8 cellular contexts compared by ENCODE assay signal in genomic region chr16:50066482-50067289, GRCh38. TPM values are rescaled to one million over a fixed set of nuclear protein-coding genes. Genes with fewer than 3 reads are reported as not detected.
A peak's percentile ranks its signal among the peaks of the same experiment; 100 is the strongest.
DNase-seq lines count a peak whose midpoint lies in the region; ATAC-seq and TF ChIP-seq lines count a peak whose summit lies in the region.

No MANE protein-coding gene starts in this region.

- TF ChIP-seq CTCF in GM06990 (IDR thresholded peaks at IDR 0.05; ENCODE audit: insufficient read depth, low read length, poor library complexity, severe bottlenecking) (no peak), PC-3 (conservative IDR thresholded peaks at IDR 0.05; ENCODE audit: low read depth, low read length) (no peak)

- peaks cover 5% of the 10 kb centered on the region for H3K36me3 ChIP-seq in GM06990 (ENCODE audit: control insufficient read depth, insufficient read depth, low read length)
- H3K36me3 ChIP-seq in PC-3 (ENCODE audit: low read depth, low read length) = peaks cover 7% of the 10 kb centered on the region

- peak overlapping the region; percentile 92 for H3K9ac ChIP-seq in PC-3 (ENCODE audit: low read length)

- TSS peak; percentile 51 for BruUV-seq in PC-3 (replicated peaks; lab: Mats Ljungman, UMichigan)

- intact Hi-C loops in PC-3 (cut with micrococcal nuclease) (loop anchor here (2.0 to 10.0 kb wide), 3 partner anchors 39 to 144 kb away; partner anchors contain the start of genes CNEP1R1 and TENT4B), posterior vena cava (cut with DNase I) (no loop called here)

- H3K4me2 ChIP-seq in PC-3 (ENCODE audit: low read length) = peak overlapping the region; percentile 98

- H3K9me3 ChIP-seq in PC-3 (ENCODE audit: low read length) = no peaks in the 10 kb centered on the region

- peaks cover 39% of the 10 kb centered on the region for H3K79me2 ChIP-seq in PC-3 (ENCODE audit: low read length)

- H4K20me1 ChIP-seq in PC-3 (ENCODE audit: low read length) = peaks cover 15% of the 10 kb centered on the region; the same call in 1 of the 2 replicates

- H3K4me1 ChIP-seq in PC-3 (ENCODE audit: insufficient read depth, low read length) = peaks cover 9% of the 10 kb centered on the region

- no peaks in the 10 kb centered on the region for H3K27me3 ChIP-seq in GM06990 (replicated peaks; ENCODE audit: control insufficient read depth, insufficient read depth, low read length)
- H3K27me3 ChIP-seq in PC-3 (ENCODE audit: low read length) = no peaks in the 10 kb centered on the region

- CTCF ChIA-PET in PC-3 (lab: Charles Lee) = interaction anchor here (1.1 kb wide), 1 partner anchor 144 kb away, joined by 8 read pairs; no protein-coding TSS in a partner anchor

- no peak overlapping the region for H3K27ac ChIP-seq in PC-3 (ENCODE audit: low read length)
- peak overlapping the region; percentile 84 for H3K27ac ChIP-seq in epithelial cell of prostate

- H3K4me3 ChIP-seq in GM06990 (replicated peaks; ENCODE audit: low read depth, low read length) (peak overlapping the region; percentile 96), PC-3 (ENCODE audit: low read length) (peak overlapping the region; percentile 85)

- peak overlapping the region; percentile 99; the same call in 1 of the 2 replicates for H2AFZ ChIP-seq in PC-3 (ENCODE audit: low read length)

- POLR2A ChIA-PET in PC-3 (lab: Charles Lee; ENCODE audit: unreplicated experiment) = interaction anchor here (0.6 to 1.0 kb wide), 3 partner anchors 41 to 171 kb away, joined by 3 to 10 read pairs (median 4); partner anchors contain the start of gene CNEP1R1

- ATAC-seq in PC-3 (no peak), GM21723 (IDR thresholded peaks at IDR 0.05; ENCODE audit: unreplicated experiment) (no peak), GM21825 (IDR thresholded peaks at IDR 0.05; ENCODE audit: unreplicated experiment) (no peak)

- DNase-seq in GM06990 (ENCODE audit: extremely low read depth, insufficient read length) (no peak), PC-3 (peak; percentile 2), epithelial cell of prostate (ENCODE audit: low read depth, low spot score) (no peak), pons (ENCODE audit: low spot score) (peak; percentile 13), posterior vena cava (ENCODE audit: low spot score) (no peak), GM19238 (ENCODE audit: insufficient read length, low spot score) (no peak)

- no peaks in the 10 kb centered on the region for H3F3A ChIP-seq in PC-3 (ENCODE audit: low read length, unreplicated experiment)

- H3K9me2 ChIP-seq in PC-3 (replicated peaks; ENCODE audit: low read length) = no peaks in the 10 kb centered on the region

RNA-seq across cellular contexts. Expression of gene HEATR3, which starts 0.9 kb away (rescaled TPM):
- 18.7 and 19.0 TPM in 2 replicates for total RNA-seq in PC-3 (2014; rRNA removed)
- 10 to 100 TPM; 13.9 to 16.7 TPM for total RNA-seq in posterior vena cava

RNA-seq across cellular contexts. Expression of gene CNEP1R1, which starts 41.7 kb away (rescaled TPM):
- 7.0 and 10.5 TPM in 2 replicates for total RNA-seq in PC-3 (2014; rRNA removed)
- 10 to 100 TPM; 18.6 to 22.2 TPM for total RNA-seq in posterior vena cava

Comparison
In these comparisons a context has a peak if more than half of its experiments do, and no peak if none do; other contexts are left out.
1. DNase-seq: peak in PC-3 (single experiment) and pons (single experiment); none in GM06990 (single experiment), epithelial cell of prostate (single experiment), posterior vena cava (single experiment) and GM19238 (single experiment).